ENCODE assay signal across 11 cellular contexts in the genomic region with DNA sequence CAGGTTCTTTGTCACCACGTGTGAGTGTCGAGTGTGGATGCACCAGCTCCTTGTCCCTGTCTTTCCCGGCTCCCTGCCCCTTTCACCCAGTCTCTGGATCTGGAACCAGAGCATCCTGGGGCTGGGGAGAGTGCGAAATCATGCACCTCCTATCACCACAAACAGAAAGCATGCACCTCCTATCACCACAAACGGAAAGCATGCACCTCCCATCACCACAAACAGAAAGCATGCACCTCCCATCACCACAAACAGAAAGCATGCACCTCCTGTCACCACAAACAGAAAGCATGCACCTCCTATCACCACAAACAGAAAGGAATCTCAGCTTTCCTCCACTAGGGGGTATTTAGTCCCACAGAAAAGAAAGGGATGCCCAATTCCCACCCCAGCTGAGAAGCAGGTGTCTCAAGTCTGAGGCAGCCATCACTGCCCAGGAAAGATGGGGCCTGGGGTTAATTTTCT. TPM values are rescaled to one million over a fixed set of nuclear protein-coding genes. Genes with fewer than 3 reads are reported as not detected.
A peak's percentile ranks its signal among the peaks of the same experiment; 100 is the strongest.
DNase-seq lines count a peak whose midpoint lies in the region; ATAC-seq and TF ChIP-seq lines count a peak whose summit lies in the region.
"Had no signal": no experiment of that assay in that cellular context is flagged by ENCODE, and none has a peak within 500 bp of the region (broad histone marks: within the 10 kb centered on the region; RNA-seq: fewer than 3 reads in every experiment).

No MANE protein-coding gene starts in this region.

- H3K27ac ChIP-seq in mesendoderm (ENCODE audit: low read depth, low read length) (no peak overlapping the region), thyroid gland (no peak overlapping the region)
- H3K27ac ChIP-seq: tibial nerve had no signal

- ATAC-seq in GM21526 (IDR thresholded peaks at IDR 0.05; ENCODE audit: low FRiP score, unreplicated experiment): no peak

- H3K9ac ChIP-seq in mesendoderm (ENCODE audit: low read length): no peak overlapping the region

- H2BK15ac ChIP-seq in mesendoderm (replicated peaks; ENCODE audit: low read depth): no peak overlapping the region

- H3K18ac ChIP-seq in mesendoderm (ENCODE audit: low read length): no peak overlapping the region

- H2AK5ac ChIP-seq in mesendoderm (ENCODE audit: low read length): no peak overlapping the region

- H4K5ac ChIP-seq in mesendoderm (ENCODE audit: low read length): no peak overlapping the region

- peak; percentile 11 for DNase-seq in NCI-H1092 (lab: John Stamatoyannopoulos, UW)
- no peak for DNase-seq in NCI-H1092 treated with DMSO at 0.1 percent for 48 hours (lab: John Stamatoyannopoulos, UW)
- peak; percentile 68 for DNase-seq in activated CD4-positive, alpha-beta memory T cell treated with anti-CD3 and anti-CD28 coated beads, Interleukin-2, amount 10 ng/mL, durations not matched to agents 7 days and 5 days
- peak; percentile 84 for DNase-seq in mesendoderm
- DNase-seq in NCI-H1694 (lab: John Stamatoyannopoulos, UW): no peak
- DNase-seq in thyroid gland: no peak
- DNase-seq: NCI-H187 treated with DMSO at 0.1 percent for 48 hours had no signal

- no peak for TF ChIP-seq CTCF in thyroid gland (IDR thresholded peaks at IDR 0.05)

- peaks cover 6% of the 10 kb centered on the region for H3K79me2 ChIP-seq in mesendoderm (ENCODE audit: control insufficient read depth, insufficient read depth, low read length)

- no peak overlapping the region for H2BK5ac ChIP-seq in mesendoderm (ENCODE audit: low read length)

- no peaks in the 10 kb centered on the region for H3K79me1 ChIP-seq in mesendoderm (ENCODE audit: low read length)

- H3K27ac Mint-ChIP-seq in activated CD4-positive, alpha-beta memory T cell treated with anti-CD3 and anti-CD28 coated beads, Interleukin-2, amount 10 ng/mL, durations not matched to agents 7 days and 5 days: peak overlapping the region; percentile 67

- TF ChIP-seq RAD21 in Ishikawa (IDR thresholded peaks at IDR 0.05; ENCODE audit: low read depth): 0 out of 2 replicates have a peak, but pooled peaks have one; percentile 9

- H3K27me3 ChIP-seq in mesendoderm (ENCODE audit: insufficient read depth, low read length, poor library complexity) (no peaks in the 10 kb centered on the region), thyroid gland (peaks cover 12% of the 10 kb centered on the region)

- H2BK120ac ChIP-seq in mesendoderm (ENCODE audit: low read depth, low read length): no peak overlapping the region

- WGBS in mesendoderm (ENCODE audit: extremely low coverage, insufficient coverage, low lambda C conversion rate): no CpG with 5 or more reads among the region's 5 CpGs
- 46% methylated on average over 4 to 5 of the region's 5 CpGs for WGBS in thyroid gland, 2 donors

- H3K4me1 ChIP-seq in mesendoderm (ENCODE audit: control insufficient read depth, low read depth, low read length): peaks cover 2% of the 10 kb centered on the region
- no peaks in the 10 kb centered on the region for H3K4me1 ChIP-seq in thyroid gland

- H3K4ac ChIP-seq in mesendoderm (ENCODE audit: low read depth, low read length): no peak overlapping the region

- no peak overlapping the region for H4K8ac ChIP-seq in mesendoderm (ENCODE audit: low read depth, low read length)

- H3K4me1 Mint-ChIP-seq in activated CD4-positive, alpha-beta memory T cell treated with anti-CD3 and anti-CD28 coated beads, Interleukin-2, amount 10 ng/mL, durations not matched to agents 7 days and 5 days: peaks cover 75% of the 10 kb centered on the region

- CTCF ChIA-PET in activated CD4-positive, alpha-beta memory T cell treated with anti-CD3 and anti-CD28 coated beads, Interleukin-2, amount 10 ng/mL, durations not matched to agents 7 days and 5 days (lab: Charles Lee): interaction anchor here (0.7 to 3.4 kb wide), 5 partner anchors 9 to 85 kb away, joined by 3 to 11 read pairs (median 6); a partner anchor contains a TSS

- H3K36me3 ChIP-seq in mesendoderm (ENCODE audit: control insufficient read depth, insufficient read depth, low read length): no peaks in the 10 kb centered on the region
- H3K36me3 ChIP-seq in thyroid gland: no peaks in the 10 kb centered on the region

- H3K23ac ChIP-seq in mesendoderm (ENCODE audit: low read length): no peak overlapping the region

- intact Hi-C loops in thyroid gland (cut with DNase I): no loop called here

- H3K9me3 ChIP-seq in thyroid gland: no peaks in the 10 kb centered on the region
- H3K9me3 ChIP-seq: tibial nerve had no signal

- no peak for TF ChIP-seq POLR2A in thyroid gland (IDR thresholded peaks at IDR 0.05)

- H3K56ac ChIP-seq in mesendoderm (ENCODE audit: low read length): no peak overlapping the region

- H3K4me2 ChIP-seq in mesendoderm (ENCODE audit: low read length): no peak overlapping the region

- H3K4me3 ChIP-seq in mesendoderm (ENCODE audit: low read length): no peak overlapping the region
- no peak overlapping the region for H3K4me3 ChIP-seq in thyroid gland (replicated peaks in 1 of 3)
- H3K4me3 ChIP-seq: tibial nerve had no signal

- H3K9me3 Mint-ChIP-seq in activated CD4-positive, alpha-beta memory T cell treated with anti-CD3 and anti-CD28 coated beads, Interleukin-2, amount 10 ng/mL, durations not matched to agents 7 days and 5 days: no peaks in the 10 kb centered on the region

- H3K36me3 Mint-ChIP-seq in activated CD4-positive, alpha-beta memory T cell treated with anti-CD3 and anti-CD28 coated beads, Interleukin-2, amount 10 ng/mL, durations not matched to agents 7 days and 5 days (ENCODE audit: low read depth): peaks cover 25% of the 10 kb centered on the region

- H3K4me3 Mint-ChIP-seq in activated CD4-positive, alpha-beta memory T cell treated with anti-CD3 and anti-CD28 coated beads, Interleukin-2, amount 10 ng/mL, durations not matched to agents 7 days and 5 days: peak overlapping the region; percentile 39

- no peak for TF ChIP-seq EP300 in Ishikawa (IDR thresholded peaks at IDR 0.05; ENCODE audit: borderline replicate concordance)

- POLR2A ChIA-PET in activated CD4-positive, alpha-beta memory T cell treated with anti-CD3 and anti-CD28 coated beads, Interleukin-2, amount 10 ng/mL, durations not matched to agents 7 days and 5 days (lab: Charles Lee): interaction anchor here (0.6 to 6.4 kb wide), 8 partner anchors 8 to 156 kb away, joined by 3 to 49 read pairs (median 3); a partner anchor contains a TSS

- H3K27me3 Mint-ChIP-seq in activated CD4-positive, alpha-beta memory T cell treated with anti-CD3 and anti-CD28 coated beads, Interleukin-2, amount 10 ng/mL, durations not matched to agents 7 days and 5 days: no peaks in the 10 kb centered on the region

TF ChIP-seq in Ishikawa, 13 proteins besides CTCF, POLR2A, EP300 and RAD21 (continues in another document):
- TF ChIP-seq TEAD4 (IDR thresholded peaks at IDR 0.05): no peak
- no peak for TF ChIP-seq TCF12 (IDR thresholded peaks at IDR 0.05; ENCODE audit: low read depth)
- no peak for TF ChIP-seq CREB1 (IDR thresholded peaks at IDR 0.05; ENCODE audit: low read depth)
- TF ChIP-seq, protein P1, sequence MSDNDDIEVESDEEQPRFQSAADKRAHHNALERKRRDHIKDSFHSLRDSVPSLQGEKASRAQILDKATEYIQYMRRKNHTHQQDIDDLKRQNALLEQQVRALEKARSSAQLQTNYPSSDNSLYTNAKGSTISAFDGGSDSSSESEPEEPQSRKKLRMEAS (IDR thresholded peaks at IDR 0.05): no peak
- no peak for TF ChIP-seq NFIC (IDR thresholded peaks at IDR 0.05)

RNA-seq across cellular contexts. Expression of a gene that starts 5.9 kb away (rescaled TPM):
- total RNA-seq in activated CD4-positive, alpha-beta memory T cell treated with anti-CD3 and anti-CD28 coated beads, Interleukin-2, amount 10 ng/mL, durations not matched to agents 7 days and 5 days: 1 to 10 TPM; 6.9 TPM
- polyA plus RNA-seq in mesendoderm (2013, experiment 1 of 2): 11.5 TPM
- 12.2 TPM for polyA plus RNA-seq in mesendoderm (2013, experiment 2 of 2)
- 1 to 10 TPM in 2 of 4 donors, under 1 TPM in 2; 0.63 to 2.0 (median 0.94) TPM for total RNA-seq in thyroid gland
- total RNA-seq: posterior vena cava, tibial nerve had no signal

RNA-seq across cellular contexts. Expression of a gene that starts 16.9 kb away (rescaled TPM):
- total RNA-seq in activated CD4-positive, alpha-beta memory T cell treated with anti-CD3 and anti-CD28 coated beads, Interleukin-2, amount 10 ng/mL, durations not matched to agents 7 days and 5 days: 10 to 100 TPM; 21.8 to 23.3 TPM
- polyA plus RNA-seq in mesendoderm (2013, experiment 1 of 2): 13.5 TPM
- polyA plus RNA-seq in mesendoderm (2013, experiment 2 of 2): 14.4 TPM
- 100 to 1,000 TPM in 1 of 4 donors, 10 to 100 TPM in 3; 57.2 to 130 (median 73.2) TPM for total RNA-seq in thyroid gland

RNA-seq across cellular contexts. Expression of a gene that starts 17.1 kb away (rescaled TPM):
- total RNA-seq in activated CD4-positive, alpha-beta memory T cell treated with anti-CD3 and anti-CD28 coated beads, Interleukin-2, amount 10 ng/mL, durations not matched to agents 7 days and 5 days: 10 to 100 TPM; 61.5 to 67.0 TPM
- polyA plus RNA-seq in mesendoderm (2013, experiment 1 of 2): 61.5 TPM
- 64.1 TPM for polyA plus RNA-seq in mesendoderm (2013, experiment 2 of 2)
- total RNA-seq in thyroid gland: 10 to 100 TPM; 42.4 to 77.9 (median 63.8) TPM

RNA-seq across cellular contexts. Expression of a gene that starts 45.8 kb away (rescaled TPM):
- 10 to 100 TPM; 60.4 to 63.9 TPM for total RNA-seq in activated CD4-positive, alpha-beta memory T cell treated with anti-CD3 and anti-CD28 coated beads, Interleukin-2, amount 10 ng/mL, durations not matched to agents 7 days and 5 days
- 15.2 TPM for polyA plus RNA-seq in mesendoderm (2013, experiment 1 of 2)
- 14.9 TPM for polyA plus RNA-seq in mesendoderm (2013, experiment 2 of 2)
- 10 to 100 TPM; 40.8 to 51.3 (median 44.4) TPM for total RNA-seq in thyroid gland

RNA-seq across cellular contexts. Expression of a gene that starts 46.5 kb away (rescaled TPM):
- total RNA-seq in activated CD4-positive, alpha-beta memory T cell treated with anti-CD3 and anti-CD28 coated beads, Interleukin-2, amount 10 ng/mL, durations not matched to agents 7 days and 5 days: 10 to 100 TPM; 94.4 to 97.2 TPM
- polyA plus RNA-seq in mesendoderm (2013, experiment 1 of 2): 24.9 TPM
- 24.8 TPM for polyA plus RNA-seq in mesendoderm (2013, experiment 2 of 2)
- total RNA-seq in thyroid gland: 10 to 100 TPM; 17.5 to 31.4 (median 21.9) TPM

Comparison
In these comparisons a context has a peak if more than half of its experiments do, and no peak if none do; other contexts are left out.
1. DNase-seq: peak in NCI-H1092 (single experiment), activated CD4-positive, alpha-beta memory T cell treated with anti-CD3 and anti-CD28 coated beads, Interleukin-2, amount 10 ng/mL, durations not matched to agents 7 days and 5 days (single experiment) and mesendoderm (single experiment); none in NCI-H1092 treated with DMSO at 0.1 percent for 48 hours (single experiment), NCI-H1694 (single experiment) and thyroid gland (0 of 2).